ENCODE assay signal across 1 cellular context in the genomic region with DNA sequence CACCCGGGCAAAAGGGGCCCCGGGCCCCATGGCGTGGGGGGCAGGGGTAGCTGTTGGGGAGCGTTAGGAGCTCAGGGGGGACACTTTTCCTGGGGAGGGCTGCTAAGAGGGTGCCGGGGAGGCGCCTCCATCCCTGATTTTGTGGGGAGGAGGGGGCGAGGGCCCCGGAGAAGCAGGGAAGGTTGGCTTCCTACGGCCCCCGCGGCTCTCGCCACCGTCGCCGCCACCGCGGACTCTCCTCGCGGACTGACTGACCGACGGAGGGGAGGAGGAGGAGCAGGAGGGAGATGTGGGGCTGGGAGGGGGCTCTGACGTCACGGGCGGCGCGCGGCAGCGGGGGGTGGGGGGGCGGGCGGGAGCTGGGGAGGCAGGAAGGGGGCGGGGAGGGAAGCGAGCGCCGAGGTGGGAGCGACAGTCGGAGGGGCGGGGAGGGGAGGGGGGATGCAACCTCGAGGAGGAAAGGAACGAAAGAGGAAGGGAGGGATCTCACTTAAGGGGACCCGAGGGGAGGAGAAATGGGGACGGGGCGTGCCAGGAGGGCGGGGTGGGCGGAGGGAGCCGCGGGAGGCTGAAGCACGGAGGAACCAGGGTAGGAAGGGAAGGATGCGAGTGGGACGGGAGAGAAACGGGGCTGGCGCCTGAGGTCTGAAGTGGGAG.
TF ChIP-seq lines count a peak whose summit lies in the region.

No MANE protein-coding gene starts in this region.

TF ChIP-seq in endothelial cell of umbilical vein, 7 proteins besides CTCF, POLR2A, EP300 and RAD21:
- TF ChIP-seq EZH2 (IDR thresholded peaks at IDR 0.05; ENCODE audit: borderline replicate concordance, low read depth, low read length, severe bottlenecking) (no peak), JUN (IDR thresholded peaks at IDR 0.05; ENCODE audit: borderline replicate concordance, insufficient read depth, insufficient read length, low read depth) (no peak), POLR2AphosphoS5 (IDR thresholded peaks at IDR 0.05; ENCODE audit: insufficient read depth, low read depth, low read length) (no peak), MAX (IDR thresholded peaks at IDR 0.05; ENCODE audit: insufficient read depth, insufficient read length) (no peak), FOS (IDR thresholded peaks at IDR 0.05; ENCODE audit: borderline replicate concordance, insufficient read depth, low read length) (no peak), GATA2 (IDR thresholded peaks at IDR 0.05; ENCODE audit: insufficient read depth, insufficient read length, low read depth, low read length) (no peak)
